Comparison of ENCODE assay signal across 22 cellular contexts in genomic region chr3:46102780-46103130, GRCh38.
DNase-seq lines count a peak whose midpoint lies in the region; ATAC-seq, FAIRE-seq and TF ChIP-seq lines count a peak whose summit lies in the region.
"Had no signal": no experiment of that assay in that cellular context is flagged by ENCODE, and none has a peak within 500 bp of the region (broad histone marks: within the 10 kb centered on the region; RNA-seq: fewer than 3 reads in every experiment).

No MANE protein-coding gene starts in this region.

- POLR2A ChIA-PET in K562 (lab: Yijun Ruan, JAX): no interaction called here

- 0 out of 2 replicates have a peak overlapping the region, but pooled peaks have one; percentile 55 for H2AFZ ChIP-seq in Loucy (ENCODE audit: low read length)
- H2AFZ ChIP-seq in K562 (ENCODE audit: low read depth, low read length): no peak overlapping the region

- no peak for FAIRE-seq in K562 (lab: Jason Lieb, UNC)
- FAIRE-seq: GM12878, H54, HepG2 had no signal

- TF ChIP-seq EP300 in K562 (IDR thresholded peaks at IDR 0.05; ENCODE audit: low read length): no peak

- H3K27ac ChIP-seq in K562 (ENCODE audit: extremely low read depth, low read depth, low read length) (no peak overlapping the region), lower lobe of right lung (no peak overlapping the region)
- H3K27ac ChIP-seq: Peyer's patch, SJCRH30 had no signal

- H3K4me3 ChIP-seq in Loucy (ENCODE audit: low read length, poor library complexity, severe bottlenecking): no peak overlapping the region
- no peak overlapping the region for H3K4me3 ChIP-seq in K562
- H3K4me3 ChIP-seq in lower lobe of right lung: no peak overlapping the region
- H3K4me3 ChIP-seq: BLaER1 treated with 17β-estradiol and CSF1 and Interleukin-3, amounts not matched to agents 10 nM and 100 nM; GM12878; Peyer's patch; SJCRH30 had no signal

- H3K9me1 ChIP-seq in K562 (ENCODE audit: control insufficient read depth, insufficient read depth, low read length): no peaks in the 10 kb centered on the region

- no peak for TF ChIP-seq CTCF in Loucy (conservative IDR thresholded peaks at IDR 0.05; ENCODE audit: low read length)
- no peak for TF ChIP-seq CTCF in K562 (IDR thresholded peaks at IDR 0.05 in 2 of 3, conservative IDR thresholded peaks at IDR 0.05 in 1 of 3; ENCODE audit: insufficient read depth in 2 of 3, low read depth in 1 of 3, low read length in 3 of 3)
- TF ChIP-seq CTCF in lower lobe of right lung (IDR thresholded peaks at IDR 0.05): no peak

- intact Hi-C loops in K562 (cut with micrococcal nuclease) (no loop called here), lower lobe of right lung (cut with DNase I) (no loop called here)

- H3K9me2 ChIP-seq in Loucy (replicated peaks; ENCODE audit: low read depth, low read length): no peaks in the 10 kb centered on the region

- no peaks in the 10 kb centered on the region for H4K20me1 ChIP-seq in Loucy (ENCODE audit: insufficient read depth, low read length, poor library complexity, severe bottlenecking)
- H4K20me1 ChIP-seq in K562 (replicated peaks; ENCODE audit: control insufficient read depth, insufficient read depth, low read length): no peaks in the 10 kb centered on the region
- H4K20me1 ChIP-seq: BLaER1 treated with 17β-estradiol and CSF1 and Interleukin-3, amounts not matched to agents 10 nM and 100 nM had no signal

- CTCF ChIA-PET in K562 (lab: Yijun Ruan, JAX; ENCODE audit: low intra/inter-chr PET ratio): interaction anchor here (0.5 kb wide), 1 partner anchor 320 kb away, joined by 3 read pairs; no protein-coding TSS in a partner anchor

- H3K4me2 ChIP-seq in Loucy (ENCODE audit: low read depth, low read length, poor library complexity, severe bottlenecking) (peak overlapping the region; percentile 42), K562 (ENCODE audit: insufficient read depth, low read length) (no peak overlapping the region)

- peaks cover 48% of the 10 kb centered on the region for H3K4me1 Mint-ChIP-seq in stimulated activated memory B cell treated with anti-CD40 and anti-IgM and Interleukin-4, amounts not matched to agents 10 μg/mL and 1 μg/mL and 100 μg/mL, for 72 hours

- H3K4me3 Mint-ChIP-seq in stimulated activated memory B cell treated with anti-CD40 and anti-IgM and Interleukin-4, amounts not matched to agents 10 μg/mL and 1 μg/mL and 100 μg/mL, for 72 hours: no peak overlapping the region
- H3K4me3 Mint-ChIP-seq: CD4-positive, alpha-beta memory T cell had no signal

- in situ Hi-C loops in K562 (cut with MboI): no loop called here

- BruUV-seq in K562 (replicated peaks; lab: Mats Ljungman, UMichigan): no TSS peak

- no peak for TF ChIP-seq POLR2A in K562 (conservative IDR thresholded peaks at IDR 0.05)

- peaks cover 10% of the 10 kb centered on the region; the same call in 1 of the 2 replicates for H3F3A ChIP-seq in Loucy (ENCODE audit: low read depth)

- H3K9ac ChIP-seq in Loucy (ENCODE audit: low read depth, low read length, poor library complexity, severe bottlenecking): no peak overlapping the region
- no peak overlapping the region for H3K9ac ChIP-seq in K562 (ENCODE audit: insufficient read depth in 1 of 2, low read depth in 2 of 2, low read length in 2 of 2)

- no peaks in the 10 kb centered on the region for H3K36me3 Mint-ChIP-seq in stimulated activated memory B cell treated with anti-CD40 and anti-IgM and Interleukin-4, amounts not matched to agents 10 μg/mL and 1 μg/mL and 100 μg/mL, for 72 hours
- H3K36me3 Mint-ChIP-seq: CD4-positive, alpha-beta memory T cell had no signal

- peak; percentile 27 to 64 for ATAC-seq in activated CD4-positive, CD25-positive, alpha-beta regulatory T cell treated with anti-CD3 and anti-CD28 coated beads, Interleukin-2, amount 50 U/mL, for 24 hours
- peak; percentile 59; the same call in 2 of the 3 replicates for ATAC-seq in K562
- ATAC-seq in stimulated activated memory B cell treated with anti-CD40 and anti-IgM and Interleukin-4, amounts not matched to agents 10 μg/mL and 1 μg/mL and 100 μg/mL, for 72 hours: no peak
- no peak for ATAC-seq in GM18861 (IDR thresholded peaks at IDR 0.05; ENCODE audit: unreplicated experiment)
- ATAC-seq in lower lobe of right lung: no peak
- ATAC-seq: GM12878, HepG2 had no signal

- no peaks in the 10 kb centered on the region for H3K36me3 ChIP-seq in Loucy (ENCODE audit: insufficient read depth, low read length)
- no peaks in the 10 kb centered on the region for H3K36me3 ChIP-seq in K562 (ENCODE audit: control insufficient read depth, insufficient read depth, low read length)
- H3K36me3 ChIP-seq in lower lobe of right lung: no peaks in the 10 kb centered on the region
- H3K36me3 ChIP-seq: Peyer's patch, SJCRH30 had no signal

- peak overlapping the region; percentile 48 for H3K27ac Mint-ChIP-seq in stimulated activated memory B cell treated with anti-CD40 and anti-IgM and Interleukin-4, amounts not matched to agents 10 μg/mL and 1 μg/mL and 100 μg/mL, for 72 hours

- H3K27me3 ChIP-seq in Loucy (ENCODE audit: insufficient read depth, low read length, poor library complexity, severe bottlenecking) (no peaks in the 10 kb centered on the region), K562 (ENCODE audit: control insufficient read depth in 2 of 2, insufficient read depth in 2 of 2, low read length in 2 of 2) (no peaks in the 10 kb centered on the region; a peak in 1 of 5 replicates), lower lobe of right lung (ENCODE audit: low read depth) (no peaks in the 10 kb centered on the region)
- H3K27me3 ChIP-seq: BLaER1 treated with 17β-estradiol and CSF1 and Interleukin-3, amounts not matched to agents 10 nM and 100 nM; Peyer's patch; SJCRH30 had no signal

- no peak for DNase-seq in activated CD4-positive, CD25-positive, alpha-beta regulatory T cell treated with anti-CD3 and anti-CD28 coated beads, Interleukin-2, amount 50 U/mL, for 72 hours
- DNase-seq in K562 (ENCODE audit: extremely low read depth in 1 of 4, low spot score in 3 of 4) (peak in 1 of 4 experiments; percentile 10), lower lobe of right lung (no peak)
- DNase-seq: 8988T; Caco-2; CD4-positive, alpha-beta memory T cell; KBM-7; NCI-H1105; NCI-H146; NCI-H345; NCI-H524; NCI-H774; Peyer's patch; SJCRH30 had no signal

- H3K4me1 ChIP-seq in Loucy (ENCODE audit: insufficient read depth, low read length, poor library complexity, severe bottlenecking) (peaks cover 41% of the 10 kb centered on the region), K562 (replicated peaks in 1 of 2; ENCODE audit: control insufficient read depth in 2 of 2, insufficient read depth in 2 of 2, low read length in 2 of 2) (no peaks in the 10 kb centered on the region; a peak in 1 of 5 replicates), lower lobe of right lung (peaks cover 30% of the 10 kb centered on the region)
- H3K4me1 ChIP-seq: Caco-2, SJCRH30 had no signal

- no peaks in the 10 kb centered on the region for H3K27me3 Mint-ChIP-seq in stimulated activated memory B cell treated with anti-CD40 and anti-IgM and Interleukin-4, amounts not matched to agents 10 μg/mL and 1 μg/mL and 100 μg/mL, for 72 hours
- H3K27me3 Mint-ChIP-seq: CD4-positive, alpha-beta memory T cell had no signal

- H3K9me3 Mint-ChIP-seq in stimulated activated memory B cell treated with anti-CD40 and anti-IgM and Interleukin-4, amounts not matched to agents 10 μg/mL and 1 μg/mL and 100 μg/mL, for 72 hours: no peaks in the 10 kb centered on the region

- H3K79me2 ChIP-seq in Loucy (ENCODE audit: insufficient read depth, low read length) (no peaks in the 10 kb centered on the region), K562 (ENCODE audit: control insufficient read depth, insufficient read depth, low read length) (no peaks in the 10 kb centered on the region)

- H3K9me3 ChIP-seq in Loucy (ENCODE audit: insufficient read depth, low read depth, low read length) (no peaks in the 10 kb centered on the region), K562 (replicated peaks; ENCODE audit: control insufficient read depth, insufficient read depth, low read depth, low read length) (no peaks in the 10 kb centered on the region), lower lobe of right lung (no peaks in the 10 kb centered on the region)
- H3K9me3 ChIP-seq: Caco-2, Peyer's patch, SJCRH30 had no signal

- TF ChIP-seq RAD21 in K562 (CRISPR knock-in tag; conservative IDR thresholded peaks at IDR 0.05 in 1 of 2, IDR thresholded peaks at IDR 0.05 in 1 of 2): no peak

TF ChIP-seq in K562, 482 proteins besides CTCF, POLR2A, EP300 and RAD21 (continues in another document):
- peak; percentile 39 for TF ChIP-seq ZFP36 (IDR thresholded peaks at IDR 0.05; ENCODE audit: low read depth, low read length, partially characterized antibody)
- TF ChIP-seq FOSL1 (tag; conservative IDR thresholded peaks at IDR 0.05): peak; percentile 77
- no peak for TF ChIP-seq HDAC1 (IDR thresholded peaks at IDR 0.05)
- TF ChIP-seq NFE2 (IDR thresholded peaks at IDR 0.05; ENCODE audit: low read depth): peak; percentile 70
- peak; percentile 76 for TF ChIP-seq MEIS2 (IDR thresholded peaks at IDR 0.05; ENCODE audit: partially characterized antibody)
- TF ChIP-seq ATF3 (IDR thresholded peaks at IDR 0.05): peak; percentile 25; the same call in 1 of the 2 replicates
- no peak for TF ChIP-seq ATF3 (CRISPR knock-in tag; conservative IDR thresholded peaks at IDR 0.05)
- TF ChIP-seq ZBTB1 (CRISPR knock-in tag; IDR thresholded peaks at IDR 0.05; ENCODE audit: borderline replicate concordance, low read depth): no peak
- TF ChIP-seq ZBTB7A (IDR thresholded peaks at IDR 0.05; ENCODE audit: borderline replicate concordance, control insufficient read depth, low read depth, low read length): no peak
- 0 out of 2 replicates have a peak, but pooled peaks have one; percentile 9 for TF ChIP-seq JUND (IDR thresholded peaks at IDR 0.05; ENCODE audit: borderline replicate concordance, low read depth, low read length)
- peak; percentile 50; the same call in 2 of the 3 replicates for TF ChIP-seq JUND (tag; IDR thresholded peaks at IDR 0.05; ENCODE audit: borderline replicate concordance, low read depth, low read length)

Comparison
In these comparisons a context has a peak if more than half of its experiments do, and no peak if none do; other contexts are left out.
1. ATAC-seq: peak in activated CD4-positive, CD25-positive, alpha-beta regulatory T cell treated with anti-CD3 and anti-CD28 coated beads, Interleukin-2, amount 50 U/mL, for 24 hours (2 of 2) and K562 (single experiment); none in stimulated activated memory B cell treated with anti-CD40 and anti-IgM and Interleukin-4, amounts not matched to agents 10 μg/mL and 1 μg/mL and 100 μg/mL, for 72 hours (single experiment), GM18861 (single experiment) and lower lobe of right lung (0 of 2).